11 cellular contexts compared by ENCODE assay signal in genomic region chr4:25440478-25441030, GRCh38.
DNase-seq lines count a peak whose midpoint lies in the region; ATAC-seq and TF ChIP-seq lines count a peak whose summit lies in the region.
"Had no signal": no experiment of that assay in that cellular context is flagged by ENCODE, and none has a peak within 500 bp of the region (broad histone marks: within the 10 kb centered on the region; RNA-seq: fewer than 3 reads in every experiment).

No MANE protein-coding gene starts in this region.

- no peaks in the 10 kb centered on the region for H3K9me3 ChIP-seq in upper lobe of right lung

- no peak for ATAC-seq in upper lobe of right lung
- no peak for ATAC-seq in HG02970 (IDR thresholded peaks at IDR 0.05; ENCODE audit: low FRiP score, unreplicated experiment)
- ATAC-seq in HG02981 (IDR thresholded peaks at IDR 0.05; ENCODE audit: unreplicated experiment) = no peak
- no peak for ATAC-seq in HG02642 (IDR thresholded peaks at IDR 0.05; ENCODE audit: poor library complexity, unreplicated experiment)

- H3K9me3 Mint-ChIP-seq in mesothelial cell of epicardium = peaks cover 13% of the 10 kb centered on the region
- H3K9me3 Mint-ChIP-seq: dendritic cell treated with granulocyte-macrophage colony-stimulating factor and Interleukin-4, amounts not matched to agents 40 ng/mL and 50 ng/mL, for 4 days had no signal

- peak overlapping the region; percentile 8 for H3K27ac ChIP-seq in upper lobe of right lung

- peak overlapping the region; percentile 41 for H3K27ac Mint-ChIP-seq in mesothelial cell of epicardium
- H3K27ac Mint-ChIP-seq: activated naive CD4-positive, alpha-beta T cell treated with anti-CD3 and anti-CD28 coated beads, Interleukin-2, amount 50 U/mL, for 72 hours; dendritic cell treated with granulocyte-macrophage colony-stimulating factor and Interleukin-4, amounts not matched to agents 40 ng/mL and 50 ng/mL, for 4 days; naive thymus-derived CD4-positive, alpha-beta T cell had no signal

- peaks cover 11% of the 10 kb centered on the region for H3K4me1 Mint-ChIP-seq in mesothelial cell of epicardium

- peaks cover 4% of the 10 kb centered on the region for H3K36me3 Mint-ChIP-seq in mesothelial cell of epicardium

- peak; percentile 2 for DNase-seq in DMS79 (lab: John Stamatoyannopoulos, UW)
- no peak for DNase-seq in DMS79 treated with DMSO at 0.1 percent for 48 hours (lab: John Stamatoyannopoulos, UW)
- peak; percentile 43 for DNase-seq in globus pallidus (ENCODE audit: low spot score)
- DNase-seq in mesothelial cell of epicardium (ENCODE audit: low spot score in 2 of 2, unreplicated experiment in 2 of 2) = no peak
- no peak for DNase-seq in upper lobe of right lung

- no peak overlapping the region for H3K4me3 Mint-ChIP-seq in mesothelial cell of epicardium
- H3K4me3 Mint-ChIP-seq: dendritic cell treated with granulocyte-macrophage colony-stimulating factor and Interleukin-4, amounts not matched to agents 40 ng/mL and 50 ng/mL, for 4 days; naive thymus-derived CD4-positive, alpha-beta T cell had no signal

- H3K27me3 ChIP-seq in upper lobe of right lung = no peaks in the 10 kb centered on the region

- H3K27me3 Mint-ChIP-seq in mesothelial cell of epicardium (ENCODE audit: low read depth) = no peaks in the 10 kb centered on the region
- H3K27me3 Mint-ChIP-seq: naive thymus-derived CD4-positive, alpha-beta T cell had no signal

- intact Hi-C loops in upper lobe of right lung (cut with DNase I) = no loop called here

- H3K4me1 ChIP-seq in upper lobe of right lung = peaks cover 10% of the 10 kb centered on the region

- TF ChIP-seq CTCF in mesothelial cell of epicardium (IDR thresholded peaks at IDR 0.05; ENCODE audit: unreplicated experiment) (no peak), upper lobe of right lung (IDR thresholded peaks at IDR 0.05) (no peak)

- no peak overlapping the region for H3K4me3 ChIP-seq in upper lobe of right lung

- H3K36me3 ChIP-seq in upper lobe of right lung = no peaks in the 10 kb centered on the region

Comparison
In these comparisons a context has a peak if more than half of its experiments do, and no peak if none do; other contexts are left out.
1. DNase-seq: peak in DMS79 (single experiment) and globus pallidus (single experiment); none in DMS79 treated with DMSO at 0.1 percent for 48 hours (single experiment), mesothelial cell of epicardium (0 of 2) and upper lobe of right lung (single experiment).